In the genomic region with DNA sequence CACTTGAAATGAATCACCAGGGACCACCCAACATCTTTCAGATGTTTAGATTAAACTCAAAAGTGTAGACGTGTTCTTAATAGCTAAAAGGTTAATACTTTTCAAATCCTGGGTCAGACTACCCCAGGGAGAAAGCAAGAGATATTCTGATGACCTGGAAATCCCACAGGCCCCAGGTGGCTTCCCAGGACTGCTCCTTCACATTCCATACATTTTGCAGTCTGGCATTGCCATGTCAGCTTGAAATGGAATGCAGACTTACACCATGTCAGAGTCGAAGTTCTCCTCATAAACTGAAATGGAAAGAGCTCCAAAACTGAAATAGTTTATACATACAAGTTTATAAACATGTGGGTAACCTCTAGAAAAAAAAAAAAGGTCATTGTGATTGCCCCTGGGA, we compare ENCODE assay signal across 20 cellular contexts.
"Had no signal": no experiment of that assay in that cellular context is flagged by ENCODE, and none has a peak within 500 bp of the region (broad histone marks: within the 10 kb centered on the region; RNA-seq: fewer than 3 reads in every experiment).

No MANE protein-coding gene starts in this region.

- DNase-seq: activated CD4-positive, alpha-beta T cell treated with anti-CD3 and anti-CD28 coated beads, Interleukin-2, amount 10 ng/mL, durations not matched to agents 24 days and 14 days; activated CD4-positive, CD25-positive, alpha-beta regulatory T cell; activated CD8-positive, alpha-beta memory T cell treated with anti-CD3 and anti-CD28 coated beads, Interleukin-2, amount 50 U/mL, for 48 hours; activated gamma-delta T cell treated with Interleukin-2 at 50 U/mL for 16 hours; activated T-cell treated with anti-CD3 and anti-CD28 coated beads, Interleukin-2, amount 50 U/mL, for 72 hours; amygdala; brain microvascular endothelial cell; erythroblast; gastrocnemius medialis; left lung; mammary epithelial cell; mucosa of descending colon; naive thymus-derived CD4-positive, alpha-beta T cell; right lobe of liver; spleen; stimulated activated CD4-positive, alpha-beta T cell treated with anti-CD3 and anti-CD28 coated beads, Interleukin-1b, Interleukin-23, amount 100 ng/mL, for 48 hours; stimulated activated naive CD8-positive, alpha-beta T cell treated with anti-CD3 and anti-CD28 coated beads, Interleukin-15, amount 100 ng/mL, for 72 hours; T-helper 2 cell had no signal

- H3K4me1 ChIP-seq: gastrocnemius medialis, left lung, prostate gland, right lobe of liver, spleen had no signal

- H3K9me3 ChIP-seq: gastrocnemius medialis, left lung, mucosa of descending colon, prostate gland, right lobe of liver, spleen, thoracic aorta had no signal

- H3K27me3 ChIP-seq: brain microvascular endothelial cell, gastrocnemius medialis, left lung, right lobe of liver, spleen had no signal

- H3K4me3 ChIP-seq: gastrocnemius medialis, left lung, mucosa of descending colon, prostate gland, right lobe of liver, spleen, thoracic aorta had no signal

- H3K36me3 ChIP-seq: brain microvascular endothelial cell, gastrocnemius medialis, left lung, prostate gland, right lobe of liver, spleen, thoracic aorta had no signal

- H3K27ac ChIP-seq: brain microvascular endothelial cell, gastrocnemius medialis, left lung, prostate gland, right lobe of liver, spleen, thoracic aorta had no signal
